16 cellular contexts compared by ENCODE assay signal in the genomic region with DNA sequence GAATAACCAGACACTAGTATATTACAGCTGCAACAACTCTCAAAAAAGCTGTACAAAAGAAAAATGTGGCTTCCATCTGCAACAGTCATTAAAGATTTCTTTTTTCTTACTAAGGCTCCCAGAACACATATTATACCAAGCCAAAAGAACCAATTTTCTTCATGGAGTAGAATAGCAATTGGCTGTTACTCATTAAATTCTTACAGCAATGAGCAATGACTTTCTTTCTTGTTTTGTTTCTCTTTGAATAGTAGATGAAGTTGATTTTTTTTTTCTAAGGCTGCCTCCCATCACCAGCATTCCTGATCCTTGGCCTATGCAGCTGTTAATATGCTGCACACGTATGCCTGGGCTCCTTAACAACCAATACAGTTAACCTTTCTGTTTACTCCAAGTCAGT. TPM values are rescaled to one million over a fixed set of nuclear protein-coding genes. Genes with fewer than 3 reads are reported as not detected.
DNase-seq lines count a peak whose midpoint lies in the region; ATAC-seq and TF ChIP-seq lines count a peak whose summit lies in the region.
"Had no signal": no experiment of that assay in that cellular context is flagged by ENCODE, and none has a peak within 500 bp of the region (broad histone marks: within the 10 kb centered on the region; RNA-seq: fewer than 3 reads in every experiment).

No MANE protein-coding gene starts in this region.

- no peaks in the 10 kb centered on the region for H3K27me3 Mint-ChIP-seq in activated T-cell treated with anti-CD3 and anti-CD28 coated beads, Interleukin-2, amount 50 U/mL, for 72 hours (ENCODE audit: low read depth)

- in situ Hi-C loops in astrocyte of the spinal cord (cut with HindIII; ENCODE audit: low sequenced_read_pairs): no loop called here

- no peaks in the 10 kb centered on the region for H3K9me3 Mint-ChIP-seq in activated T-cell treated with anti-CD3 and anti-CD28 coated beads, Interleukin-2, amount 50 U/mL, for 72 hours
- H3K9me3 Mint-ChIP-seq: neural crest cell had no signal

- DNase-seq in activated T-cell treated with anti-CD3 and anti-CD28 coated beads, Interleukin-2, amount 50 U/mL, for 72 hours: no peak
- DNase-seq in activated T-cell treated with anti-CD3 and anti-CD28 coated beads, Interleukin-2, amount 50 U/mL, for 1 hour: no peak
- DNase-seq in astrocyte of the spinal cord (ENCODE audit: low read depth, low spot score): peak; percentile 51
- DNase-seq in iris pigment epithelial cell (ENCODE audit: low read depth): peak; percentile 42
- peak; percentile 45 for DNase-seq in stromal cell of bone marrow (ENCODE audit: low read depth)
- DNase-seq in NK-92 (lab: John Stamatoyannopoulos, UW; ENCODE audit: unreplicated experiment): no peak
- DNase-seq: activated T-cell treated with anti-CD3 and anti-CD28 coated beads for 4 hours; aorta; DND-41; NCI-H146; NCI-H774; stimulated activated CD4-positive, alpha-beta T cell treated with anti-CD3 and anti-CD28 coated beads, Interleukin-15, amount 100 ng/mL, for 24 hours had no signal

- H3K4me1 Mint-ChIP-seq in activated T-cell treated with anti-CD3 and anti-CD28 coated beads, Interleukin-2, amount 50 U/mL, for 72 hours (ENCODE audit: low read depth): peaks cover 39% of the 10 kb centered on the region

- H3K36me3 Mint-ChIP-seq in activated T-cell treated with anti-CD3 and anti-CD28 coated beads, Interleukin-2, amount 50 U/mL, for 72 hours (ENCODE audit: insufficient read depth in 2 of 2): peaks cover 5 to 7% of the 10 kb centered on the region in 2 donors

- H3K27ac Mint-ChIP-seq in activated T-cell treated with anti-CD3 and anti-CD28 coated beads, Interleukin-2, amount 50 U/mL, for 72 hours: peak overlapping the region; percentile 36

- H3K4me3 Mint-ChIP-seq in activated T-cell treated with anti-CD3 and anti-CD28 coated beads, Interleukin-2, amount 50 U/mL, for 72 hours: no peak overlapping the region
- H3K4me3 Mint-ChIP-seq: neural crest cell had no signal

- H3K4me3 ChIP-seq in astrocyte of the spinal cord (ENCODE audit: low read depth, low read length): no peak overlapping the region
- H3K4me3 ChIP-seq: SJSA1 had no signal

- TF ChIP-seq CTCF in astrocyte of the spinal cord (IDR thresholded peaks at IDR 0.05; ENCODE audit: low read depth, low read length): no peak

- ATAC-seq in activated T-cell treated with anti-CD3 and anti-CD28 coated beads, Interleukin-2, amount 50 U/mL, for 72 hours (replicated peaks in 1 of 2): no peak
- no peak for ATAC-seq in GM19035 (IDR thresholded peaks at IDR 0.05; ENCODE audit: unreplicated experiment)
- ATAC-seq in GM21526 (IDR thresholded peaks at IDR 0.05; ENCODE audit: low FRiP score, unreplicated experiment): no peak

RNA-seq across cellular contexts. Expression of a gene that starts 36.6 kb away (rescaled TPM):
- 100 to 1,000 TPM; 253 to 291 TPM for total RNA-seq in activated T-cell treated with anti-CD3 and anti-CD28 coated beads, Interleukin-2, amount 50 U/mL, for 72 hours
- total RNA-seq: SJSA1 had no signal

Comparison
In these comparisons a context has a peak if more than half of its experiments do, and no peak if none do; other contexts are left out.
1. DNase-seq: peak in astrocyte of the spinal cord (single experiment), iris pigment epithelial cell (single experiment) and stromal cell of bone marrow (single experiment); none in activated T-cell treated with anti-CD3 and anti-CD28 coated beads, Interleukin-2, amount 50 U/mL, for 72 hours (0 of 2), activated T-cell treated with anti-CD3 and anti-CD28 coated beads, Interleukin-2, amount 50 U/mL, for 1 hour (single experiment) and NK-92 (single experiment).